Comparison of ENCODE assay signal across 7 cellular contexts in genomic region chr20:17898548-17898994, GRCh38.
DNase-seq lines count a peak whose midpoint lies in the region; ATAC-seq and TF ChIP-seq lines count a peak whose summit lies in the region.

No MANE protein-coding gene starts in this region.

- no peak overlapping the region for H3K4me3 ChIP-seq in GM12864 (ENCODE audit: low read depth, low read length)
- H3K4me3 ChIP-seq in right cardiac atrium (ENCODE audit: low read length): no peak overlapping the region
- no peak overlapping the region for H3K4me3 ChIP-seq in gastrocnemius medialis

- H3K4me1 ChIP-seq in right cardiac atrium (ENCODE audit: control insufficient read depth, insufficient read depth, low read length) (peaks cover 3% of the 10 kb centered on the region), gastrocnemius medialis (peaks cover 19 to 23% of the 10 kb centered on the region in 2 donors)

- TF ChIP-seq POLR2A in gastrocnemius medialis (IDR thresholded peaks at IDR 0.05): no peak

- TF ChIP-seq CTCF in GM12864 (IDR thresholded peaks at IDR 0.05; ENCODE audit: low read depth, low read length, missing control alignments): peak; percentile 89
- TF ChIP-seq CTCF in gastrocnemius medialis (IDR thresholded peaks at IDR 0.05 in 4 of 5, conservative IDR thresholded peaks at IDR 0.05 in 1 of 5): peak; percentile 84 to 94 (median 85)

- H3K9me3 ChIP-seq in right cardiac atrium (ENCODE audit: control insufficient read depth, low read length): no peaks in the 10 kb centered on the region
- no peaks in the 10 kb centered on the region for H3K9me3 ChIP-seq in gastrocnemius medialis

- WGBS in right cardiac atrium: 51% methylated on average over 7 of the region's 7 CpGs

- in situ Hi-C loops in gastrocnemius medialis (cut with MboI; ENCODE audit: low sequenced_read_pairs in 4 of 4): loop anchor here in 3 of 4 donors (5.0 to 25.0 kb wide), 3 partner anchors 211 to 224 kb away; partner anchors contain the start of genes BANF2 (in 1 of the 3) and RRBP1 (in 1 of the 3)

- peak; percentile 47 to 56 for ATAC-seq in right cardiac atrium
- peak; percentile 51 to 81 for ATAC-seq in gastrocnemius medialis

- peak; percentile 59 for DNase-seq in GM12864 (ENCODE audit: low read depth)
- peak; percentile 64 for DNase-seq in LHCN-M2 (ENCODE audit: low read depth)
- peak in 4 of 5 donors; percentile 32 to 56 (median 42) for DNase-seq in T-helper 1 cell
- DNase-seq in amniotic stem cell (lab: John Stamatoyannopoulos, UW): peak; percentile 43
- peak; percentile 69 to 85 (median 72) for DNase-seq in right cardiac atrium
- DNase-seq in gastrocnemius medialis: peak; percentile 40 to 59
- no peak for DNase-seq in COR-L47 (lab: John Stamatoyannopoulos, UW)

- H3K27me3 ChIP-seq in right cardiac atrium (ENCODE audit: control insufficient read depth, insufficient read depth): no peaks in the 10 kb centered on the region
- H3K27me3 ChIP-seq in gastrocnemius medialis: no peaks in the 10 kb centered on the region

- intact Hi-C loops in right cardiac atrium (cut with DNase I) (loop anchor here in 3 of 4 donors (1.0 to 10.0 kb wide), 4 partner anchors 217 to 364 kb away; partner anchors contain the start of gene BFSP1 (in 2 of the 3)), gastrocnemius medialis (cut with DNase I; ENCODE audit: low total_unique reads) (loop anchor here (1.0 to 5.0 kb wide), 5 partner anchors 41 to 394 kb away; partner anchors contain the start of gene RRBP1)

- H3K27ac ChIP-seq in right cardiac atrium (ENCODE audit: low read length): no peak overlapping the region
- no peak overlapping the region for H3K27ac ChIP-seq in gastrocnemius medialis

- H3K36me3 ChIP-seq in gastrocnemius medialis: no peaks in the 10 kb centered on the region
